In genomic region chr20:56513807-56514150, GRCh38 we compare ENCODE assay signal across 23 cellular contexts. TPM values are rescaled to one million over a fixed set of nuclear protein-coding genes. Genes with fewer than 3 reads are reported as not detected.
"Had no signal": no experiment of that assay in that cellular context is flagged by ENCODE, and none has a peak within 500 bp of the region (broad histone marks: within the 10 kb centered on the region; RNA-seq: fewer than 3 reads in every experiment).

No MANE protein-coding gene starts in this region.

- H3K9me3 ChIP-seq: MG63, Peyer's patch had no signal

- H3K27me3 ChIP-seq: MG63, Peyer's patch had no signal

- FAIRE-seq: astrocyte had no signal

- H3K4me3 ChIP-seq: MG63, Peyer's patch had no signal

- H3K4me1 ChIP-seq: Peyer's patch had no signal

- ATAC-seq: activated CD8-positive, alpha-beta T cell treated with anti-CD3 and anti-CD28 coated beads, Interleukin-2, amount 10 ng/mL, durations not matched to agents 7 days and 5 days; WTC11 had no signal

- DNase-seq: activated CD4-positive, alpha-beta T cell treated with anti-CD3 and anti-CD28 coated beads for 48 hours; activated CD4-positive, alpha-beta T cell treated with anti-CD3 and anti-CD28 coated beads, Interleukin-2, amount 50 U/mL, for 4 hours; activated CD4-positive, CD25-positive, alpha-beta regulatory T cell treated with anti-CD3 and anti-CD28 coated beads, Interleukin-2, amount 50 U/mL, for 72 hours; activated CD8-positive, alpha-beta memory T cell treated with anti-CD3 and anti-CD28 coated beads, Interleukin-2, amount 50 U/mL, for 48 hours; activated CD8-positive, alpha-beta T cell treated with anti-CD3 and anti-CD28 coated beads, Interleukin-2, amount 10 ng/mL, durations not matched to agents 7 days and 5 days; activated naive CD4-positive, alpha-beta T cell treated with anti-CD3 and anti-CD28 coated beads, Interleukin-2, amount 50 U/mL, for 16 hours; activated T-cell treated with anti-CD3 and anti-CD28 coated beads, Interleukin-2, amount 50 U/mL, for 1 hour; amniotic stem cell; MG63; MV-4-11; NCI-H1092 treated with DMSO at 0.1 percent for 48 hours; NCI-H1417 treated with DMSO at 0.1 percent for 48 hours; NCI-H1694 treated with DMSO at 0.1 percent for 48 hours; NCI-H2081; NCI-H510A treated with DMSO at 0.1 percent for 48 hours; NCI-H69; NK-92 treated with Interleukin-12 subunit alpha and Interleukin-12 subunit beta, amount 100 ng/mL, for 24 hours; Peyer's patch; SHP77 treated with DMSO at 0.1 percent for 48 hours had no signal

- H3K27ac ChIP-seq: KMS-11, Peyer's patch had no signal

- H3K9ac ChIP-seq: KMS-11 had no signal

RNA-seq across cellular contexts. Expression of gene FAM209A, which starts 10.8 kb away (rescaled TPM):
- total RNA-seq: Peyer's patch, SK-MEL-5 had no signal

RNA-seq across cellular contexts. Expression of gene FAM209B, which starts 19.3 kb away (rescaled TPM):
- total RNA-seq: astrocyte, Peyer's patch, SK-MEL-5 had no signal
